Comparison of ENCODE assay signal across 1 cellular context in the genomic region with DNA sequence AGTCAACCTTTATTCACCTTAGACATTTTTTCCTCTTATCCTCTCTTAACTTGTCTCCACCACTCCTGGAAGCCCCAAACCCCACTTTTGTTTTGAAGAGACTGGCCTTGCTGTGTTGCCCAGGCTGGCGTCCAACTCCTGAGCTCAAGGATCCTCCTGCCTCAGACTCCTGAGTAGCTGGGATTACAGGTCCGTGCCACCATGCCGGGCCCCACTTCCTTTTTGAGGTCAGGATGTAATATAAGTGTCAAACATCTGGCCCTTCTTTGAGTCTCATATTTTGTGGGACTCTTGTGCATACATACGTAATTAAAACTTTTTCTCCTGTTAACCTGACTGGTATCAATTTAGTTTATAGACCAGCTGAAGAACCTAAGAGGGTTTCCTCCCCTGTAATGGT.
TF ChIP-seq lines count a peak whose summit lies in the region.

No MANE protein-coding gene starts in this region.

TF ChIP-seq in IMR-90, 13 proteins besides CTCF, POLR2A, EP300 and RAD21:
- TF ChIP-seq CHD1 (IDR thresholded peaks at IDR 0.05; ENCODE audit: low read depth, low read length) = no peak
- no peak for TF ChIP-seq MAFK (IDR thresholded peaks at IDR 0.05; ENCODE audit: low read depth, low read length)
- TF ChIP-seq RCOR1 (IDR thresholded peaks at IDR 0.05; ENCODE audit: insufficient replicate concordance, low read length) = no peak
- TF ChIP-seq MAZ (IDR thresholded peaks at IDR 0.05; ENCODE audit: borderline replicate concordance, low read depth, low read length) = no peak
